ENCODE assay signal across 24 cellular contexts in the genomic region with DNA sequence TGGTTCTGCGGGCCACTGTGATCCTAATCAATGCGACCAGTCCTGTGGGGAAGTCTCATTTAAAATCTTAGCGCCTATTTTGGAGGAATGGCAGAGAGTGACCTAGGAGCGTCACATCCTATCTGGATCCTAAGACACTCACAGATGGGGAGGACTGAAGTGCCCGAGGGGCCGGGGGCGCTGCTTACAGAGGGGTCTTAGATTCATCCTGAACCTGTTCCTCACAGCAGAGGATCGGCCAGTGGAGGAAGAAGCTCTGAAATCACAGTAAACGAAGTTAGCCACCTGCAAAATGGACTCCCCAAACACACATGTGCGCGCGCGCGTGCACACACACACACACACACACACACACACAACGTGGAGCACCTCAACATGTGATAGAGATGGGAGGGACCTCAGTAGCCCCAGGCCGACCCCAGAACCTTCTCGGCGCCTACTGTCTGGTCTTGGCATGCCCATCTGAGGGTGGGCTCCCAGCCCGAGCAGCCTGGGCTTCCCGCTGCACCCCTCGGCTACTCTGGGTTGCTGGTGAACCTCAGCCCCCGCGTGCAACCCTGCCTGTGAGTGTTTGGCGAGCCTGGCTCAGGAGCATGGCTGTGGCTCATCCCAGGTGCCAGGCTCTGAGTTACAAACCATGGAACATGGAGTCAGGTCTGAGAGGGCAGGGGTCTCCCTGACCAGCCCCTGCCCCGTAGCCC.
"Had no signal": no experiment of that assay in that cellular context is flagged by ENCODE, and none has a peak within 500 bp of the region (broad histone marks: within the 10 kb centered on the region; RNA-seq: fewer than 3 reads in every experiment).

No MANE protein-coding gene starts in this region.

- H3K9me3 ChIP-seq: left ventricle myocardium inferior, mucosa of descending colon, ovary, stomach, thoracic aorta, transverse colon had no signal

- DNase-seq: effector CD4-positive, alpha-beta T cell; endodermal cell; erythroblast; foreskin keratinocyte; kidney; left cardiac atrium; left ventricle myocardium inferior; mammary epithelial cell; mucosa of descending colon; natural killer cell; right cardiac atrium; stimulated activated CD4-positive, alpha-beta T cell treated with anti-CD3 and anti-CD28 coated beads, Interleukin-12 subunit alpha, Interleukin-12 subunit beta, amount 100 ng/mL, for 4 hours; stimulated activated naive CD4-positive, alpha-beta T cell; stomach; substantia nigra; transverse colon had no signal

- H3K27me3 ChIP-seq: foreskin keratinocyte, ovary, transverse colon had no signal

- H3K36me3 ChIP-seq: left ventricle myocardium inferior, ovary, stomach, thoracic aorta, transverse colon had no signal

- ATAC-seq: foreskin keratinocyte, left cardiac atrium, mucosa of descending colon, natural killer cell, right cardiac atrium had no signal

- H3K36me3 Mint-ChIP-seq: natural killer cell had no signal

- H3K4me3 ChIP-seq: coronary artery, left ventricle myocardium inferior, mucosa of descending colon, ovary, skin epidermis, stomach, thoracic aorta, transverse colon had no signal

- H3K4me1 Mint-ChIP-seq: endodermal cell, natural killer cell, neural crest cell had no signal

- H3K4me3 Mint-ChIP-seq: endodermal cell, natural killer cell, neural crest cell had no signal

- H3K27me3 Mint-ChIP-seq: progenitor cell of endocrine pancreas had no signal

- H3K27ac ChIP-seq: coronary artery, foreskin keratinocyte, left ventricle myocardium inferior, ovary, skin epidermis, stomach, thoracic aorta, transverse colon had no signal

- FAIRE-seq: endothelial cell of umbilical vein, kidney, urothelium cell line had no signal

- H3K27ac Mint-ChIP-seq: endodermal cell, natural killer cell, progenitor cell of endocrine pancreas had no signal

- H3K4me1 ChIP-seq: foreskin keratinocyte, left ventricle myocardium inferior, stomach, transverse colon had no signal
